In genomic region chr3:106261396-106261795, GRCh38 we compare ENCODE assay signal across 1 cellular context.
TF ChIP-seq lines count a peak whose summit lies in the region.

No MANE protein-coding gene starts in this region.

TF ChIP-seq in K562, 482 proteins besides CTCF, POLR2A, EP300 and RAD21 (continued from another document):
- TF ChIP-seq MGA (IDR thresholded peaks at IDR 0.05), result peak; percentile 10; the same call in 1 of the 2 replicates
- TF ChIP-seq ZC3H8 (IDR thresholded peaks at IDR 0.05), result no peak
- no peak for TF ChIP-seq ZNF785 (CRISPR knock-in tag; IDR thresholded peaks at IDR 0.05)
- no peak for TF ChIP-seq IFI16 (CRISPR knock-in tag; IDR thresholded peaks at IDR 0.05)
- no peak for TF ChIP-seq DDX20 (tag; IDR thresholded peaks at IDR 0.05; ENCODE audit: low read depth)
- no peak for TF ChIP-seq ZNF407 (IDR thresholded peaks at IDR 0.05; ENCODE audit: low read depth)
- no peak for TF ChIP-seq NONO (IDR thresholded peaks at IDR 0.05; ENCODE audit: low read depth in 2 of 2, low read length in 1 of 2)
- TF ChIP-seq JUNB (CRISPR knock-in tag; conservative IDR thresholded peaks at IDR 0.05), result no peak
